1 cellular context compared by ENCODE assay signal in the genomic region with DNA sequence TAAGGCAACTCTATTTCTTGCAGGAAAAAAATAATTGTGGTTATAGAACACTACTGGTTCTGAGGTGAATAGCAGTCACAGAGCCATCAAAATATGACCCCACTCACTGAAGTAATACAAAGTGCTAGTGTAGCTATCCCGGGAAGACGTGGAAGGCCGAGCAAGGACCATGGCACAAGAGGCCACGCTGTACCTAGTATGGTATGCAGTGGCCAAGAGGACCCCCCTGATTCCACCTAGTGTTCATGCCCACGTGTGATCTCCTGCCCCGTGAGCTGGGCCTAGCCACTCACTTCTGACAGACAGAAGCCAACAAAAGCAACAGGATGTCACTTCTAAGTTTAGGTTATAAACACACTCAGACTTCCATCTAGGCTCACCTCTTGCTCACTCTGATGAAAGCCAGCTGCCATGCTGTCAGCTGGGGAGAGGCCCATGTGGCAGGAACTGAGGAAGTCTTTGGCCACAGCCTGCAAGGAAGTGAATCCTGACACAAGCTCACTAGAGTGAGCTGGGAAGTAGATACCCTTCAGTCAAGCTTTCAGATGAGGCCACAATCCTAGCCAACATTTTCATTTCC.
A peak's percentile ranks its signal among the peaks of the same experiment; 100 is the strongest.
TF ChIP-seq lines count a peak whose summit lies in the region.

No MANE protein-coding gene starts in this region.

TF ChIP-seq in GM12878, 131 proteins besides CTCF, POLR2A, EP300 and RAD21:
- TF ChIP-seq PAX8 (IDR thresholded peaks at IDR 0.05) (no peak), ETV6 (conservative IDR thresholded peaks at IDR 0.05 in 1 of 2, IDR thresholded peaks at IDR 0.05 in 1 of 2; ENCODE audit: borderline replicate concordance in 1 of 2, low read depth in 1 of 2) (no peak), MEF2B (IDR thresholded peaks at IDR 0.05; ENCODE audit: partially characterized antibody, poor library complexity, severe bottlenecking) (no peak), TCF12 (IDR thresholded peaks at IDR 0.05; ENCODE audit: low read depth, low read length) (0 out of 2 replicates have a peak, but pooled peaks have one; percentile 46), TCF3 (IDR thresholded peaks at IDR 0.05; ENCODE audit: borderline replicate concordance, insufficient read depth, low read depth, low read length) (peak; percentile 76; the same call in 1 of the 2 replicates), NR2F1 (conservative IDR thresholded peaks at IDR 0.05) (no peak), SUZ12 (IDR thresholded peaks at IDR 0.05; ENCODE audit: unreplicated experiment) (no peak), CHD1 (IDR thresholded peaks at IDR 0.05; ENCODE audit: low read depth, low read length) (no peak), ATF7 (IDR thresholded peaks at IDR 0.05; ENCODE audit: low read depth) (no peak), RELA (IDR thresholded peaks at IDR 0.05; ENCODE audit: borderline replicate concordance, partially characterized antibody) (no peak), SUPT20H (IDR thresholded peaks at IDR 0.05; ENCODE audit: borderline replicate concordance, control insufficient read depth, low read depth, low read length) (no peak), MTA3 (IDR thresholded peaks at IDR 0.05; ENCODE audit: borderline replicate concordance, low read length) (no peak), SREBF2 (IDR thresholded peaks at IDR 0.05; ENCODE audit: low read length) (no peak), MXI1 (IDR thresholded peaks at IDR 0.05; ENCODE audit: low read depth, low read length) (no peak)
- TF ChIP-seq, protein P1, sequence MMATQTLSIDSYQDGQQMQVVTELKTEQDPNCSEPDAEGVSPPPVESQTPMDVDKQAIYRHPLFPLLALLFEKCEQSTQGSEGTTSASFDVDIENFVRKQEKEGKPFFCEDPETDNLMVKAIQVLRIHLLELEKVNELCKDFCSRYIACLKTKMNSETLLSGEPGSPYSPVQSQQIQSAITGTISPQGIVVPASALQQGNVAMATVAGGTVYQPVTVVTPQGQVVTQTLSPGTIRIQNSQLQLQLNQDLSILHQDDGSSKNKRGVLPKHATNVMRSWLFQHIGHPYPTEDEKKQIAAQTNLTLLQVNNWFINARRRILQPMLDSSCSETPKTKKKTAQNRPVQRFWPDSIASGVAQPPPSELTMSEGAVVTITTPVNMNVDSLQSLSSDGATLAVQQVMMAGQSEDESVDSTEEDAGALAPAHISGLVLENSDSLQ (IDR thresholded peaks at IDR 0.05): peak; percentile 33; the same call in 1 of the 2 replicates
TF ChIP-seq in GM12878: peak in this region for 3.
